Comparison of ENCODE assay signal across 22 cellular contexts in the genomic region with DNA sequence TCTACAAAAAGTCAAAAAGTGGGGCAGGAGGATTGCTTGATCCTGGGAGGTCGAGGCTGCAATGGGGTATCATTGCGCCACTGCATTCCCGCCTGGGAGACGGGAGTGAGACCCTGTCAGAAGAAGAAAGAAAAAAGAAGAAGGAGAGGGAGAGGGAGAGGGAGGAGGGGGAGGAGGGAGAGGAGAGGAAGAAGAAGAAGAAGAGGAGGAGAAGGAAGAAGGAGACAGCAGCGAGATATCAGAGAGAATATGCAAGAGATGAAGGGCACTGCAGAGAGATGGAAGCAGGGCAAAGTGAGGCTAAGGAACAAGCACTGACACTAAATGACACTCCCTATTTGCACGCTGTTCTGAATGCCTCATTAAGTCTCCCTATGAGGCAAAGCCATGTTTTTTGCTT. TPM values are rescaled to one million over a fixed set of nuclear protein-coding genes. Genes with fewer than 3 reads are reported as not detected.
A peak's percentile ranks its signal among the peaks of the same experiment; 100 is the strongest.
DNase-seq lines count a peak whose midpoint lies in the region; ATAC-seq and TF ChIP-seq lines count a peak whose summit lies in the region.
"Had no signal": no experiment of that assay in that cellular context is flagged by ENCODE, and none has a peak within 500 bp of the region (broad histone marks: within the 10 kb centered on the region; RNA-seq: fewer than 3 reads in every experiment).

No MANE protein-coding gene starts in this region.

- H3K36me3 Mint-ChIP-seq in GM23338 (ENCODE audit: low read depth) = no peaks in the 10 kb centered on the region; the same call in 2 of the 3 replicates
- no peaks in the 10 kb centered on the region for H3K36me3 Mint-ChIP-seq in WTC11
- H3K36me3 Mint-ChIP-seq in immature natural killer cell = no peaks in the 10 kb centered on the region

- POLR2A ChIA-PET in WTC11 (lab: Charles Lee) = no interaction called here

- no peak for TF ChIP-seq CTCF in GM23338 (conservative IDR thresholded peaks at IDR 0.05; ENCODE audit: low read depth in 2 of 2)
- TF ChIP-seq CTCF in WTC11 (IDR thresholded peaks at IDR 0.05) = no peak

- no peaks in the 10 kb centered on the region for H3K27me3 ChIP-seq in BLaER1 treated with 17β-estradiol and CSF1 and Interleukin-3, amounts not matched to agents 10 nM and 100 nM
- H3K27me3 ChIP-seq in GM23338 (ENCODE audit: insufficient read depth) = 0 out of 2 replicates have a peak, but pooled peaks cover 4% of the 10 kb centered on the region
- H3K27me3 ChIP-seq: MG63 had no signal

- H3K4me3 Mint-ChIP-seq in GM23338 (no peak overlapping the region), WTC11 (no peak overlapping the region), immature natural killer cell (peak overlapping the region in 2 of 5 donors; percentile 60 to 80)

- H3K9me3 Mint-ChIP-seq in GM23338 (peaks cover 2% of the 10 kb centered on the region; the same call in 2 of the 3 replicates), WTC11 (no peaks in the 10 kb centered on the region), immature natural killer cell (no peaks in the 10 kb centered on the region)
- H3K9me3 Mint-ChIP-seq: HFFc6 had no signal

- H3F3A ChIP-seq in GM23338 (replicated peaks; ENCODE audit: low read depth) = 0 out of 2 replicates have a peak, but pooled peaks cover 3% of the 10 kb centered on the region

- H3K9me2 ChIP-seq in GM23338 (ENCODE audit: insufficient read depth) = no peaks in the 10 kb centered on the region

- no peaks in the 10 kb centered on the region for H3K36me3 ChIP-seq in BLaER1 treated with 17β-estradiol and CSF1 and Interleukin-3, amounts not matched to agents 10 nM and 100 nM
- H3K36me3 ChIP-seq in GM23338 (ENCODE audit: insufficient read depth) = no peaks in the 10 kb centered on the region
- H3K36me3 ChIP-seq: MG63 had no signal

- no peak overlapping the region for H3K27ac ChIP-seq in BLaER1 treated with 17β-estradiol and CSF1 and Interleukin-3, amounts not matched to agents 10 nM and 100 nM
- no peak overlapping the region for H3K27ac ChIP-seq in GM23338 (ENCODE audit: low read depth)

- peak overlapping the region; percentile 56 to 93 (median 74); a peak in 21 of 22 replicates for H3K4me2 ChIP-seq in BLaER1 treated with 17β-estradiol and CSF1 and Interleukin-3, amounts not matched to agents 10 nM and 100 nM
- H3K4me2 ChIP-seq in GM23338 = 0 out of 2 replicates have a peak overlapping the region, but pooled peaks have one; percentile 58

- H3K27ac Mint-ChIP-seq in GM23338 (no peak overlapping the region), WTC11 (no peak overlapping the region), immature natural killer cell (peak overlapping the region in 5 of 6 donors; percentile 45 to 98 (median 93))
- H3K27ac Mint-ChIP-seq: HFFc6 had no signal

- H4K20me1 ChIP-seq in BLaER1 treated with 17β-estradiol and CSF1 and Interleukin-3, amounts not matched to agents 10 nM and 100 nM = no peaks in the 10 kb centered on the region
- H4K20me1 ChIP-seq in GM23338 (replicated peaks; ENCODE audit: insufficient read depth) = no peaks in the 10 kb centered on the region

- H3K4me1 ChIP-seq in BLaER1 treated with 17β-estradiol and CSF1 and Interleukin-3, amounts not matched to agents 10 nM and 100 nM = peaks cover 0 to 11% (median 8%) of the 10 kb centered on the region in 10 experiments; a peak in 11 of 20 replicates
- peaks cover 8% of the 10 kb centered on the region; the same call in 1 of the 2 replicates for H3K4me1 ChIP-seq in GM23338 (ENCODE audit: insufficient read depth)

- intact Hi-C loops in posterior cingulate gyrus (cut with DNase I) = no loop called here

- no peaks in the 10 kb centered on the region for H3K9me3 ChIP-seq in BLaER1 treated with 17β-estradiol and CSF1 and Interleukin-3, amounts not matched to agents 10 nM and 100 nM (replicated peaks in 1 of 11)
- H3K9me3 ChIP-seq: MG63 had no signal

- H3K4me3 ChIP-seq in BLaER1 treated with 17β-estradiol and CSF1 and Interleukin-3, amounts not matched to agents 10 nM and 100 nM = no peak overlapping the region
- no peak overlapping the region for H3K4me3 ChIP-seq in GM23338
- H3K4me3 ChIP-seq: MG63 had no signal

- DNase-seq in GM23338 (ENCODE audit: low spot score) (no peak), WTC11 (ENCODE audit: low spot score) (no peak), immature natural killer cell (no peak), posterior cingulate gyrus (no peak)
- DNase-seq: H7, HFFc6, KG1, MG63, NCI-H1048, NCI-H1417 treated with DMSO at 0.1 percent for 48 hours, NCI-H1694 treated with DMSO at 0.1 percent for 48 hours, NCI-H2081 treated with DMSO at 0.1 percent for 48 hours, NCI-H2171, NCI-H226, NCI-H510A had no signal

- ATAC-seq in GM23338 = no peak
- ATAC-seq in WTC11 = no peak
- no peak for ATAC-seq in HG02884 (IDR thresholded peaks at IDR 0.05; ENCODE audit: unreplicated experiment)
- ATAC-seq in GM21619 (IDR thresholded peaks at IDR 0.05; ENCODE audit: unreplicated experiment) = no peak

- CTCF ChIA-PET in WTC11 (lab: Charles Lee) = no interaction called here

- H3K4me1 Mint-ChIP-seq in GM23338 (peaks cover 23% of the 10 kb centered on the region), WTC11 (peaks cover 29% of the 10 kb centered on the region), immature natural killer cell (peaks cover 24 to 33% of the 10 kb centered on the region in 2 donors)

- no peak overlapping the region for H2AFZ ChIP-seq in GM23338

- no peak overlapping the region for H3K9ac ChIP-seq in BLaER1 treated with 17β-estradiol and CSF1 and Interleukin-3, amounts not matched to agents 10 nM and 100 nM

- H3K79me2 ChIP-seq in GM23338 (replicated peaks; ENCODE audit: insufficient read depth) = no peaks in the 10 kb centered on the region

- H3K27me3 Mint-ChIP-seq in GM23338 (ENCODE audit: insufficient read depth, low read depth, poor library complexity) (peaks cover 18% of the 10 kb centered on the region), WTC11 (ENCODE audit: low read depth) (peaks cover 35% of the 10 kb centered on the region), immature natural killer cell (ENCODE audit: low read depth in 3 of 3) (peaks cover 5 to 13% (median 9%) of the 10 kb centered on the region in 3 donors)

TF ChIP-seq in WTC11, 78 proteins besides CTCF, POLR2A, EP300 and RAD21:
- TF ChIP-seq SP1 (CRISPR knock-in tag; conservative IDR thresholded peaks at IDR 0.05) (no peak), JUN (CRISPR knock-in tag; IDR thresholded peaks at IDR 0.05) (no peak), ZBTB21 (CRISPR knock-in tag; IDR thresholded peaks at IDR 0.05; ENCODE audit: borderline replicate concordance) (no peak), FOXJ3 (CRISPR knock-in tag; IDR thresholded peaks at IDR 0.05; ENCODE audit: borderline replicate concordance) (no peak), KAT7 (CRISPR knock-in tag; IDR thresholded peaks at IDR 0.05; ENCODE audit: borderline replicate concordance) (no peak)
- TF ChIP-seq, protein P1, sequence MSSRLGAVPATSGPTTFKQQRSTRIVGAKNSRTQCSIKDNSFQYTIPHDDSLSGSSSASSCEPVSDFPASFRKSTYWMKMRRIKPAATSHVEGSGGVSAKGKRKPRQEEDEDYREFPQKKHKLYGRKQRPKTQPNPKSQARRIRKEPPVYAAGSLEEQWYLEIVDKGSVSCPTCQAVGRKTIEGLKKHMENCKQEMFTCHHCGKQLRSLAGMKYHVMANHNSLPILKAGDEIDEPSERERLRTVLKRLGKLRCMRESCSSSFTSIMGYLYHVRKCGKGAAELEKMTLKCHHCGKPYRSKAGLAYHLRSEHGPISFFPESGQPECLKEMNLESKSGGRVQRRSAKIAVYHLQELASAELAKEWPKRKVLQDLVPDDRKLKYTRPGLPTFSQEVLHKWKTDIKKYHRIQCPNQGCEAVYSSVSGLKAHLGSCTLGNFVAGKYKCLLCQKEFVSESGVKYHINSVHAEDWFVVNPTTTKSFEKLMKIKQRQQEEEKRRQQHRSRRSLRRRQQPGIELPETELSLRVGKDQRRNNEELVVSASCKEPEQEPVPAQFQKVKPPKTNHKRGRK (CRISPR knock-in tag; IDR thresholded peaks at IDR 0.05; ENCODE audit: borderline replicate concordance) = 0 out of 2 replicates have a peak, but pooled peaks have one; percentile 26
- TF ChIP-seq, protein P2, sequence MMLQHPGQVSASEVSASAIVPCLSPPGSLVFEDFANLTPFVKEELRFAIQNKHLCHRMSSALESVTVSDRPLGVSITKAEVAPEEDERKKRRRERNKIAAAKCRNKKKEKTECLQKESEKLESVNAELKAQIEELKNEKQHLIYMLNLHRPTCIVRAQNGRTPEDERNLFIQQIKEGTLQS (CRISPR knock-in tag; conservative IDR thresholded peaks at IDR 0.05) = no peak

RNA-seq across cellular contexts. Expression of a gene that starts 14.5 kb away (rescaled TPM):
- total RNA-seq in GM23338 (2014; rRNA removed; shearing (Covaris generic)) = not detected in 2 replicates
- 0.99 and 1.1 TPM in 2 replicates for polyA plus RNA-seq in GM23338 (2016; fragmentation: Nextera tagmentation; extraction: Ambion mirVana)
- 0.24 to 1.3 TPM (median 0.30 TPM) in 3 replicates for total RNA-seq in WTC11 (2021)
- polyA plus RNA-seq in immature natural killer cell = not detected
- total RNA-seq: G401; HFFc6; OCI-LY7; T-helper 1 cell treated with Interleukin-12 subunit alpha and Interleukin-12 subunit beta and Interleukin-4 antibody, amounts not matched to agents 30 ng/mL and 1 ng/mL, for 36 hours had no signal
- polyA plus RNA-seq: AG04450 had no signal

RNA-seq across cellular contexts. Expression of a gene that starts 40.4 kb away (rescaled TPM):
- total RNA-seq in GM23338 (2014; rRNA removed; shearing (Covaris generic)) = 0.35 and 0.50 TPM in 2 replicates
- polyA plus RNA-seq in GM23338 (2016; fragmentation: Nextera tagmentation; extraction: Ambion mirVana) (0.27 and 0.40 TPM in 2 replicates), immature natural killer cell (not detected)
- 0.32 to 0.53 TPM (median 0.48 TPM) in 3 replicates for total RNA-seq in WTC11 (2021)
- total RNA-seq: G401; HFFc6; OCI-LY7; T-helper 1 cell treated with Interleukin-12 subunit alpha and Interleukin-12 subunit beta and Interleukin-4 antibody, amounts not matched to agents 30 ng/mL and 1 ng/mL, for 36 hours had no signal
- polyA plus RNA-seq: AG04450 had no signal

Comparison
In these comparisons a context has a peak if more than half of its experiments do, and no peak if none do; other contexts are left out.
1. H3K27ac Mint-ChIP-seq: peak in immature natural killer cell (5 of 6); none in GM23338 (single experiment) and WTC11 (single experiment).